ENCODE assay signal across 15 cellular contexts in the genomic region with DNA sequence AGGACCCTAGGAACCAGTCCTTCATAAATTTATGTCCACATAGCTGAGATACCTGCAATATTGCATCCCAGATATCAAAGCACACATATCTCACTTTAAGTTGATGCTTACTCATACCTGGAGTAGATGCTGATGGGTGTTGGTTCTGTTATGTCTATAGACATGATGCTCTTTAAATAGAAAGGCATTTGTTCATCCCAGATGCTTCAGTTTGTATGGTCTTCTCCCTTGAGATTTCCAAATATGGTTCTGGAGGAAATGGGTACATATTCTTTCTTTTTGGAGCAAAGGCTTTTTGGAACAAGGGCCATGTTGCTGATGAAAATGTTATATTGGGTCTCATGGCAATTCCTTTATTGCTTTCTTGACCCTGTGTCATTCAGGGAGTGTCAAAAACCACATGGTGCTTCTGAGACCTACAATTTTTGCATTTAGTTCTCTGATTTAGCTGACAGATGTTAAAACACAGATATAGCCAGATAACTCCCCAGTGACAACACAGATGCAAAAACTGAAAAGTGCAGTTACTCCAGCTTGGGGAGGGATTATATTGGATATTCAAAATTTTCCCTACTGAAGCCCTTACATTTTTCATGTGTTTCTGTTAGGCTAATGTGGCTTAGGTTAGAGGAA.
A peak's percentile ranks its signal among the peaks of the same experiment; 100 is the strongest.
DNase-seq lines count a peak whose midpoint lies in the region; ATAC-seq, FAIRE-seq and TF ChIP-seq lines count a peak whose summit lies in the region.
"Had no signal": no experiment of that assay in that cellular context is flagged by ENCODE, and none has a peak within 500 bp of the region (broad histone marks: within the 10 kb centered on the region; RNA-seq: fewer than 3 reads in every experiment).

No MANE protein-coding gene starts in this region.

- no peaks in the 10 kb centered on the region for H3K27me3 Mint-ChIP-seq in mesothelial cell of epicardium (ENCODE audit: low read depth)
- H3K27me3 Mint-ChIP-seq: central memory CD8-positive, alpha-beta T cell had no signal

- TF ChIP-seq CTCF in mesothelial cell of epicardium (IDR thresholded peaks at IDR 0.05; ENCODE audit: unreplicated experiment), result no peak

- DNase-seq in GF-D8 (lab: John Stamatoyannopoulos, UW) (no peak), mesothelial cell of epicardium (ENCODE audit: low spot score in 2 of 2, unreplicated experiment in 2 of 2) (no peak), COLO668 (lab: John Stamatoyannopoulos, UW; ENCODE audit: unreplicated experiment) (no peak)
- DNase-seq in stimulated activated CD4-positive, alpha-beta T cell treated with anti-CD3 and anti-CD28 coated beads, Interleukin-2, amount 100 ng/mL, for 24 hours, result no peak
- DNase-seq: activated gamma-delta T cell, NCI-H524, spleen, WERI-Rb-1 had no signal

- peak; percentile 70 for FAIRE-seq in endometrium (lab: Jason Lieb, UNC)
- FAIRE-seq: keratinocyte had no signal

- no peaks in the 10 kb centered on the region for H3K9me3 Mint-ChIP-seq in mesothelial cell of epicardium
- H3K9me3 Mint-ChIP-seq: central memory CD8-positive, alpha-beta T cell; neural progenitor cell had no signal

- H3K4me3 Mint-ChIP-seq in mesothelial cell of epicardium, result no peak overlapping the region
- H3K4me3 Mint-ChIP-seq: central memory CD8-positive, alpha-beta T cell; neural progenitor cell had no signal

- H3K27ac Mint-ChIP-seq in mesothelial cell of epicardium, result no peak overlapping the region
- H3K27ac Mint-ChIP-seq: neural progenitor cell had no signal

- H3K4me1 Mint-ChIP-seq in mesothelial cell of epicardium, result peaks cover 31% of the 10 kb centered on the region

- peak; percentile 41 for ATAC-seq in GM18861 (IDR thresholded peaks at IDR 0.05; ENCODE audit: unreplicated experiment)
- peak; percentile 47 for ATAC-seq in GM21447 (IDR thresholded peaks at IDR 0.05; ENCODE audit: unreplicated experiment)
- peak; percentile 53 for ATAC-seq in HG03103 (IDR thresholded peaks at IDR 0.05; ENCODE audit: low read depth, unreplicated experiment)

- no peaks in the 10 kb centered on the region for H3K36me3 Mint-ChIP-seq in mesothelial cell of epicardium
- H3K36me3 Mint-ChIP-seq: neural progenitor cell had no signal
